Comparison of ENCODE assay signal across 1 cellular context in the genomic region with DNA sequence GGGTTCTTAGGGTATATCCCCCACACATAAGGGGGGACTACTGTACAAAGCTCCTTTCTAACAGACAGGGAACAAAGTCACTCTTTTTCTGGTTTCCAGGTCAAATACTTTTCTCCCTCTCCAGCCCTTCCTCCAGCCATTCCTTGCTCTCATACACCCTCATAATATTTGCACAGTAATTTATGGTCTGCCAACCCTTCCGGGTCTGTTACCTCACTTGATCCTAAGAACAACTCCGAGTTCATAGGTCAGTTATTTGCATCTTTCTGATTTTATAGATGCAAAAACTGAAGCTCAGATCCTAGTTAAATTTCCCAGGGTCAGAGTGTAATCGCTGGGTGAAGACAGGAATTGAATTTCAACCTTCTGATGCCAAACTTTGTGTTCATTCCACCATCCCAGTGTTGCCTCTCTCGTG.
TF ChIP-seq lines count a peak whose summit lies in the region.

No MANE protein-coding gene starts in this region.

TF ChIP-seq in HepG2, 621 proteins besides CTCF, POLR2A, EP300 and RAD21 (continued from another document and continues in another):
- no peak for TF ChIP-seq ZNF674 (CRISPR knock-in tag; IDR thresholded peaks at IDR 0.05; ENCODE audit: low read depth)
- no peak for TF ChIP-seq ZNF430 (CRISPR knock-in tag; IDR thresholded peaks at IDR 0.05)
- TF ChIP-seq, protein P1, sequence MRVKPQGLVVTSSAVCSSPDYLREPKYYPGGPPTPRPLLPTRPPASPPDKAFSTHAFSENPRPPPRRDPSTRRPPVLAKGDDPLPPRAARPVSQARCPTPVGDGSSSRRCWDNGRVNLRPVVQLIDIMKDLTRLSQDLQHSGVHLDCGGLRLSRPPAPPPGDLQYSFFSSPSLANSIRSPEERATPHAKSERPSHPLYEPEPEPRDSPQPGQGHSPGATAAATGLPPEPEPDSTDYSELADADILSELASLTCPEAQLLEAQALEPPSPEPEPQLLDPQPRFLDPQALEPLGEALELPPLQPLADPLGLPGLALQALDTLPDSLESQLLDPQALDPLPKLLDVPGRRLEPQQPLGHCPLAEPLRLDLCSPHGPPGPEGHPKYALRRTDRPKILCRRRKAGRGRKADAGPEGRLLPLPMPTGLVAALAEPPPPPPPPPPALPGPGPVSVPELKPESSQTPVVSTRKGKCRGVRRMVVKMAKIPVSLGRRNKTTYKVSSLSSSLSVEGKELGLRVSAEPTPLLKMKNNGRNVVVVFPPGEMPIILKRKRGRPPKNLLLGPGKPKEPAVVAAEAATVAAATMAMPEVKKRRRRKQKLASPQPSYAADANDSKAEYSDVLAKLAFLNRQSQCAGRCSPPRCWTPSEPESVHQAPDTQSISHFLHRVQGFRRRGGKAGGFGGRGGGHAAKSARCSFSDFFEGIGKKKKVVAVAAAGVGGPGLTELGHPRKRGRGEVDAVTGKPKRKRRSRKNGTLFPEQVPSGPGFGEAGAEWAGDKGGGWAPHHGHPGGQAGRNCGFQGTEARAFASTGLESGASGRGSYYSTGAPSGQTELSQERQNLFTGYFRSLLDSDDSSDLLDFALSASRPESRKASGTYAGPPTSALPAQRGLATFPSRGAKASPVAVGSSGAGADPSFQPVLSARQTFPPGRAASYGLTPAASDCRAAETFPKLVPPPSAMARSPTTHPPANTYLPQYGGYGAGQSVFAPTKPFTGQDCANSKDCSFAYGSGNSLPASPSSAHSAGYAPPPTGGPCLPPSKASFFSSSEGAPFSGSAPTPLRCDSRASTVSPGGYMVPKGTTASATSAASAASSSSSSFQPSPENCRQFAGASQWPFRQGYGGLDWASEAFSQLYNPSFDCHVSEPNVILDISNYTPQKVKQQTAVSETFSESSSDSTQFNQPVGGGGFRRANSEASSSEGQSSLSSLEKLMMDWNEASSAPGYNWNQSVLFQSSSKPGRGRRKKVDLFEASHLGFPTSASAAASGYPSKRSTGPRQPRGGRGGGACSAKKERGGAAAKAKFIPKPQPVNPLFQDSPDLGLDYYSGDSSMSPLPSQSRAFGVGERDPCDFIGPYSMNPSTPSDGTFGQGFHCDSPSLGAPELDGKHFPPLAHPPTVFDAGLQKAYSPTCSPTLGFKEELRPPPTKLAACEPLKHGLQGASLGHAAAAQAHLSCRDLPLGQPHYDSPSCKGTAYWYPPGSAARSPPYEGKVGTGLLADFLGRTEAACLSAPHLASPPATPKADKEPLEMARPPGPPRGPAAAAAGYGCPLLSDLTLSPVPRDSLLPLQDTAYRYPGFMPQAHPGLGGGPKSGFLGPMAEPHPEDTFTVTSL (CRISPR knock-in tag; IDR thresholded peaks at IDR 0.05; ENCODE audit: borderline replicate concordance): peak; percentile 43; the same call in 1 of the 2 replicates
- TF ChIP-seq, protein P2, sequence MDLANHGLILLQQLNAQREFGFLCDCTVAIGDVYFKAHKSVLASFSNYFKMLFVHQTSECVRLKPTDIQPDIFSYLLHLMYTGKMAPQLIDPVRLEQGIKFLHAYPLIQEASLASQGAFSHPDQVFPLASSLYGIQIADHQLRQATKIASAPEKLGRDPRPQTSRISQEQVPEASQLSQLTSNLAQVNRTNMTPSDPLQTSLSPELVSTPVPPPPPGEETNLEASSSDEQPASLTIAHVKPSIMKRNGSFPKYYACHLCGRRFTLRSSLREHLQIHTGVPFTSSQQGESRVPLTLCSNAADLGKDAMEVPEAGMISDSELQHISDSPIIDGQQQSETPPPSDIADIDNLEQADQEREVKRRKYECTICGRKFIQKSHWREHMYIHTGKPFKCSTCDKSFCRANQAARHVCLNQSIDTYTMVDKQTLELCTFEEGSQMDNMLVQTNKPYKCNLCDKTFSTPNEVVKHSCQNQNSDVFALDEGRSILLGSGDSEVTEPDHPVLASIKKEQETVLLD (CRISPR knock-in tag; IDR thresholded peaks at IDR 0.05; ENCODE audit: low read depth): no peak
- TF ChIP-seq CBFB (CRISPR knock-in tag; IDR thresholded peaks at IDR 0.05): no peak
- no peak for TF ChIP-seq PAWR (CRISPR knock-in tag; IDR thresholded peaks at IDR 0.05; ENCODE audit: borderline replicate concordance)
- TF ChIP-seq, protein P3, sequence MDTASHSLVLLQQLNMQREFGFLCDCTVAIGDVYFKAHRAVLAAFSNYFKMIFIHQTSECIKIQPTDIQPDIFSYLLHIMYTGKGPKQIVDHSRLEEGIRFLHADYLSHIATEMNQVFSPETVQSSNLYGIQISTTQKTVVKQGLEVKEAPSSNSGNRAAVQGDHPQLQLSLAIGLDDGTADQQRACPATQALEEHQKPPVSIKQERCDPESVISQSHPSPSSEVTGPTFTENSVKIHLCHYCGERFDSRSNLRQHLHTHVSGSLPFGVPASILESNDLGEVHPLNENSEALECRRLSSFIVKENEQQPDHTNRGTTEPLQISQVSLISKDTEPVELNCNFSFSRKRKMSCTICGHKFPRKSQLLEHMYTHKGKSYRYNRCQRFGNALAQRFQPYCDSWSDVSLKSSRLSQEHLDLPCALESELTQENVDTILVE (CRISPR knock-in tag; IDR thresholded peaks at IDR 0.05): no peak
- TF ChIP-seq, protein P4, sequence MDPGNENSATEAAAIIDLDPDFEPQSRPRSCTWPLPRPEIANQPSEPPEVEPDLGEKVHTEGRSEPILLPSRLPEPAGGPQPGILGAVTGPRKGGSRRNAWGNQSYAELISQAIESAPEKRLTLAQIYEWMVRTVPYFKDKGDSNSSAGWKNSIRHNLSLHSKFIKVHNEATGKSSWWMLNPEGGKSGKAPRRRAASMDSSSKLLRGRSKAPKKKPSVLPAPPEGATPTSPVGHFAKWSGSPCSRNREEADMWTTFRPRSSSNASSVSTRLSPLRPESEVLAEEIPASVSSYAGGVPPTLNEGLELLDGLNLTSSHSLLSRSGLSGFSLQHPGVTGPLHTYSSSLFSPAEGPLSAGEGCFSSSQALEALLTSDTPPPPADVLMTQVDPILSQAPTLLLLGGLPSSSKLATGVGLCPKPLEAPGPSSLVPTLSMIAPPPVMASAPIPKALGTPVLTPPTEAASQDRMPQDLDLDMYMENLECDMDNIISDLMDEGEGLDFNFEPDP (CRISPR knock-in tag; conservative IDR thresholded peaks at IDR 0.05): no peak
- TF ChIP-seq TMF1 (CRISPR knock-in tag; IDR thresholded peaks at IDR 0.05; ENCODE audit: low read depth): no peak
- no peak for TF ChIP-seq CBX1 (IDR thresholded peaks at IDR 0.05; ENCODE audit: low read depth)
- TF ChIP-seq ZNF17 (CRISPR knock-in tag; IDR thresholded peaks at IDR 0.05): no peak
- TF ChIP-seq, protein P5, sequence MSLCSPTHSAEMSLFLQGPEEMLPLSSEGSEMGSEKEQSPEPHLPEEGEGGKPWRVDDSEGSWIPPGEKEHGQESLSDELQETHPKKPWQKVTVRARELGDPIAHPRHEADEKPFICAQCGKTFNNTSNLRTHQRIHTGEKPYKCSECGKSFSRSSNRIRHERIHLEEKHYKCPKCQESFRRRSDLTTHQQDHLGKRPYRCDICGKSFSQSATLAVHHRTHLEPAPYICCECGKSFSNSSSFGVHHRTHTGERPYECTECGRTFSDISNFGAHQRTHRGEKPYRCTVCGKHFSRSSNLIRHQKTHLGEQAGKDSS (CRISPR knock-in tag; IDR thresholded peaks at IDR 0.05; ENCODE audit: borderline replicate concordance, low read depth): no peak
- no peak for TF ChIP-seq PTBP1 (IDR thresholded peaks at IDR 0.05; ENCODE audit: low read depth, low read length, poor library complexity, severe bottlenecking)
- TF ChIP-seq, protein P6, sequence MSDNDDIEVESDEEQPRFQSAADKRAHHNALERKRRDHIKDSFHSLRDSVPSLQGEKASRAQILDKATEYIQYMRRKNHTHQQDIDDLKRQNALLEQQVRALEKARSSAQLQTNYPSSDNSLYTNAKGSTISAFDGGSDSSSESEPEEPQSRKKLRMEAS (IDR thresholded peaks at IDR 0.05): no peak
- peak; percentile 58; the same call in 1 of the 2 replicates for TF ChIP-seq ERF (CRISPR knock-in tag; IDR thresholded peaks at IDR 0.05)
- no peak for TF ChIP-seq ZNF709 (CRISPR knock-in tag; IDR thresholded peaks at IDR 0.05)
- TF ChIP-seq MBD4 (IDR thresholded peaks at IDR 0.05; ENCODE audit: borderline replicate concordance, low read length): no peak; the same call in 1 of the 2 replicates
- TF ChIP-seq, protein P7, sequence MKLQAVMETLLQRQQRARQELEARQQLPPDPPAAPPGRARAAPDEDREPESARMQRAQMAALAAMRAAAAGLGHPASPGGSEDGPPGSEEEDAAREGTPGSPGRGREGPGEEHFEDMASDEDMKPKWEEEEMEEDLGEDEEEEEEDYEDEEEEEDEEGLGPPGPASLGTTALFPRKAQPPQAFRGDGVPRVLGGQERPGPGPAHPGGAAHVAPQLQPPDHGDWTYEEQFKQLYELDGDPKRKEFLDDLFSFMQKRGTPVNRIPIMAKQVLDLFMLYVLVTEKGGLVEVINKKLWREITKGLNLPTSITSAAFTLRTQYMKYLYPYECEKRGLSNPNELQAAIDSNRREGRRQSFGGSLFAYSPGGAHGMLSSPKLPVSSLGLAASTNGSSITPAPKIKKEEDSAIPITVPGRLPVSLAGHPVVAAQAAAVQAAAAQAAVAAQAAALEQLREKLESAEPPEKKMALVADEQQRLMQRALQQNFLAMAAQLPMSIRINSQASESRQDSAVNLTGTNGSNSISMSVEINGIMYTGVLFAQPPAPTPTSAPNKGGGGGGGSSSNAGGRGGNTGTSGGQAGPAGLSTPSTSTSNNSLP (IDR thresholded peaks at IDR 0.05; ENCODE audit: low read depth, low read length): 0 out of 2 replicates have a peak, but pooled peaks have one; percentile 22
- no peak for TF ChIP-seq ZNF33B (CRISPR knock-in tag; IDR thresholded peaks at IDR 0.05)
- TF ChIP-seq KMT2B (CRISPR knock-in tag; IDR thresholded peaks at IDR 0.05): peak; percentile 45; the same call in 1 of the 2 replicates
- no peak for TF ChIP-seq SRSF4 (IDR thresholded peaks at IDR 0.05; ENCODE audit: low read depth, low read length, poor library complexity, severe bottlenecking)
- no peak for TF ChIP-seq AGO1 (IDR thresholded peaks at IDR 0.05; ENCODE audit: low read depth, low read length, poor library complexity, severe bottlenecking)
- no peak for TF ChIP-seq ZNF367 (CRISPR knock-in tag; IDR thresholded peaks at IDR 0.05; ENCODE audit: borderline replicate concordance)
- TF ChIP-seq SOX13 (IDR thresholded peaks at IDR 0.05): no peak
- peak in 1 of 2 experiments; percentile 60; a peak in 1 of 4 replicates for TF ChIP-seq SOX13 (CRISPR knock-in tag; conservative IDR thresholded peaks at IDR 0.05 in 1 of 2, IDR thresholded peaks at IDR 0.05 in 1 of 2)
- no peak for TF ChIP-seq GZF1 (CRISPR knock-in tag; IDR thresholded peaks at IDR 0.05)
- no peak for TF ChIP-seq ZNF350 (CRISPR knock-in tag; IDR thresholded peaks at IDR 0.05; ENCODE audit: borderline replicate concordance, low read depth)
- no peak for TF ChIP-seq ZNF138 (CRISPR knock-in tag; IDR thresholded peaks at IDR 0.05; ENCODE audit: low read depth)
- no peak for TF ChIP-seq ZNF841 (CRISPR knock-in tag; IDR thresholded peaks at IDR 0.05; ENCODE audit: borderline replicate concordance)
- no peak for TF ChIP-seq SALL2 (CRISPR knock-in tag; IDR thresholded peaks at IDR 0.05)
- no peak for TF ChIP-seq SRY (CRISPR knock-in tag; IDR thresholded peaks at IDR 0.05)
- TF ChIP-seq ZSCAN21 (CRISPR knock-in tag; IDR thresholded peaks at IDR 0.05; ENCODE audit: borderline replicate concordance): no peak
- TF ChIP-seq ZNF7 (CRISPR knock-in tag; IDR thresholded peaks at IDR 0.05): no peak
- TF ChIP-seq, protein P8, sequence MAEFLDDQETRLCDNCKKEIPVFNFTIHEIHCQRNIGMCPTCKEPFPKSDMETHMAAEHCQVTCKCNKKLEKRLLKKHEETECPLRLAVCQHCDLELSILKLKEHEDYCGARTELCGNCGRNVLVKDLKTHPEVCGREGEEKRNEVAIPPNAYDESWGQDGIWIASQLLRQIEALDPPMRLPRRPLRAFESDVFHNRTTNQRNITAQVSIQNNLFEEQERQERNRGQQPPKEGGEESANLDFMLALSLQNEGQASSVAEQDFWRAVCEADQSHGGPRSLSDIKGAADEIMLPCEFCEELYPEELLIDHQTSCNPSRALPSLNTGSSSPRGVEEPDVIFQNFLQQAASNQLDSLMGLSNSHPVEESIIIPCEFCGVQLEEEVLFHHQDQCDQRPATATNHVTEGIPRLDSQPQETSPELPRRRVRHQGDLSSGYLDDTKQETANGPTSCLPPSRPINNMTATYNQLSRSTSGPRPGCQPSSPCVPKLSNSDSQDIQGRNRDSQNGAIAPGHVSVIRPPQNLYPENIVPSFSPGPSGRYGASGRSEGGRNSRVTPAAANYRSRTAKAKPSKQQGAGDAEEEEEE (CRISPR knock-in tag; IDR thresholded peaks at IDR 0.05; ENCODE audit: borderline replicate concordance): no peak
- TF ChIP-seq, protein P9, sequence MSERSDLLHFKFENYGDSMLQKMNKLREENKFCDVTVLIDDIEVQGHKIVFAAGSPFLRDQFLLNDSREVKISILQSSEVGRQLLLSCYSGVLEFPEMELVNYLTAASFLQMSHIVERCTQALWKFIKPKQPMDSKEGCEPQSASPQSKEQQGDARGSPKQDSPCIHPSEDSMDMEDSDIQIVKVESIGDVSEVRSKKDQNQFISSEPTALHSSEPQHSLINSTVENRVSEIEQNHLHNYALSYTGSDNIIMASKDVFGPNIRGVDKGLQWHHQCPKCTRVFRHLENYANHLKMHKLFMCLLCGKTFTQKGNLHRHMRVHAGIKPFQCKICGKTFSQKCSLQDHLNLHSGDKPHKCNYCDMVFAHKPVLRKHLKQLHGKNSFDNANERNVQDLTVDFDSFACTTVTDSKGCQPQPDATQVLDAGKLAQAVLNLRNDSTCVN (CRISPR knock-in tag; IDR thresholded peaks at IDR 0.05; ENCODE audit: borderline replicate concordance): no peak
- 0 out of 2 replicates have a peak, but pooled peaks have one; percentile 47 for TF ChIP-seq MIER3 (CRISPR knock-in tag; IDR thresholded peaks at IDR 0.05; ENCODE audit: borderline replicate concordance)
- TF ChIP-seq AKAP8 (CRISPR knock-in tag; IDR thresholded peaks at IDR 0.05): no peak
- peak; percentile 88 for TF ChIP-seq ELF1 (CRISPR knock-in tag; IDR thresholded peaks at IDR 0.05)
- peak; percentile 94 for TF ChIP-seq RXRB (CRISPR knock-in tag; IDR thresholded peaks at IDR 0.05; ENCODE audit: borderline replicate concordance)
- TF ChIP-seq, protein P10, sequence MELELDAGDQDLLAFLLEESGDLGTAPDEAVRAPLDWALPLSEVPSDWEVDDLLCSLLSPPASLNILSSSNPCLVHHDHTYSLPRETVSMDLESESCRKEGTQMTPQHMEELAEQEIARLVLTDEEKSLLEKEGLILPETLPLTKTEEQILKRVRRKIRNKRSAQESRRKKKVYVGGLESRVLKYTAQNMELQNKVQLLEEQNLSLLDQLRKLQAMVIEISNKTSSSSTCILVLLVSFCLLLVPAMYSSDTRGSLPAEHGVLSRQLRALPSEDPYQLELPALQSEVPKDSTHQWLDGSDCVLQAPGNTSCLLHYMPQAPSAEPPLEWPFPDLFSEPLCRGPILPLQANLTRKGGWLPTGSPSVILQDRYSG (CRISPR knock-in tag; IDR thresholded peaks at IDR 0.05): no peak
- TF ChIP-seq ZNF570 (CRISPR knock-in tag; IDR thresholded peaks at IDR 0.05; ENCODE audit: borderline replicate concordance): no peak
